In genomic region chr17:17362531-17362930, GRCh38 we compare ENCODE assay signal across 19 cellular contexts. TPM values are rescaled to one million over a fixed set of nuclear protein-coding genes. Genes with fewer than 3 reads are reported as not detected.
DNase-seq lines count a peak whose midpoint lies in the region; ATAC-seq and TF ChIP-seq lines count a peak whose summit lies in the region.
"Had no signal": no experiment of that assay in that cellular context is flagged by ENCODE, and none has a peak within 500 bp of the region (broad histone marks: within the 10 kb centered on the region; RNA-seq: fewer than 3 reads in every experiment).

No MANE protein-coding gene starts in this region.

- no peak overlapping the region for H3K27ac ChIP-seq in upper lobe of right lung
- H3K27ac ChIP-seq: A549; BLaER1 treated with 17β-estradiol and CSF1 and Interleukin-3, amounts not matched to agents 10 nM and 100 nM; HL-60 had no signal

- no peak for TF ChIP-seq CTCF in upper lobe of right lung (IDR thresholded peaks at IDR 0.05)

- DNase-seq in Right ventricle myocardium superior, result peak; percentile 38
- DNase-seq in Right ventricle myocardium inferior (ENCODE audit: missing footprints), result no peak
- peak; percentile 30 for DNase-seq in left ventricle myocardium superior
- no peak for DNase-seq in sciatic nerve (ENCODE audit: low spot score)
- peak; percentile 38 for DNase-seq in upper lobe of right lung
- no peak for DNase-seq in KBM-7
- DNase-seq: CD8-positive, alpha-beta memory T cell; GF-D8; HCEC 1CT; NCI-H1417 treated with DMSO at 0.1 percent for 48 hours; NCI-H1930; NCI-H2171; NCI-H446; NK-92 treated with Interleukin-12 subunit alpha and Interleukin-12 subunit beta, amount 100 ng/mL, for 24 hours had no signal

- in situ Hi-C loops in KBM-7 (cut with MboI; ENCODE audit: low pct_unique_long_range_greater_than_20kb, low sequenced_read_pairs), result loop anchor here (25.0 kb wide), 2 partner anchors 200 to 275 kb away; no protein-coding TSS in a partner anchor

- peaks cover 11% of the 10 kb centered on the region for H3K4me1 ChIP-seq in upper lobe of right lung
- H3K4me1 ChIP-seq: A549 had no signal

- no peak for ATAC-seq in Right ventricle myocardium superior (ENCODE audit: poor library complexity)
- ATAC-seq in Right ventricle myocardium inferior, result no peak
- ATAC-seq in left ventricle myocardium superior, result no peak
- peak; percentile 3 for ATAC-seq in sciatic nerve
- no peak for ATAC-seq in upper lobe of right lung
- no peak for ATAC-seq in HG02763 (IDR thresholded peaks at IDR 0.05; ENCODE audit: unreplicated experiment)
- ATAC-seq in HG03175 (IDR thresholded peaks at IDR 0.05; ENCODE audit: unreplicated experiment), result no peak

- H3K36me3 ChIP-seq in upper lobe of right lung, result no peaks in the 10 kb centered on the region
- H3K36me3 ChIP-seq: BLaER1 treated with 17β-estradiol and CSF1 and Interleukin-3, amounts not matched to agents 10 nM and 100 nM had no signal

- peaks cover 4% of the 10 kb centered on the region for H3K9me3 ChIP-seq in upper lobe of right lung

- no peaks in the 10 kb centered on the region for H3K27me3 ChIP-seq in upper lobe of right lung
- H3K27me3 ChIP-seq: BLaER1 treated with 17β-estradiol and CSF1 and Interleukin-3, amounts not matched to agents 10 nM and 100 nM had no signal

- intact Hi-C loops in Right ventricle myocardium superior (cut with DNase I) (loop anchor here (5.0 kb wide), 2 partner anchors 130 to 225 kb away; no protein-coding TSS in a partner anchor), Right ventricle myocardium inferior (cut with DNase I) (no loop called here), left ventricle myocardium superior (cut with micrococcal nuclease) (no loop called here), sciatic nerve (cut with DNase I) (no loop called here), upper lobe of right lung (cut with DNase I) (no loop called here)

- H3K4me3 ChIP-seq in upper lobe of right lung, result no peak overlapping the region
- H3K4me3 ChIP-seq: A549; BLaER1 treated with 17β-estradiol and CSF1 and Interleukin-3, amounts not matched to agents 10 nM and 100 nM had no signal

RNA-seq across cellular contexts. Expression of gene NT5M, which starts 59.4 kb away (rescaled TPM):
- total RNA-seq in Right ventricle myocardium superior (8.5 TPM), Right ventricle myocardium inferior (8.3 TPM), left ventricle myocardium superior (8.6 TPM), sciatic nerve (3.9 TPM), upper lobe of right lung (1.9 TPM)

Comparison
In these comparisons a context has a peak if more than half of its experiments do, and no peak if none do; other contexts are left out.
1. DNase-seq: peak in Right ventricle myocardium superior (single experiment), left ventricle myocardium superior (single experiment) and upper lobe of right lung (single experiment); none in Right ventricle myocardium inferior (single experiment), sciatic nerve (single experiment) and KBM-7 (single experiment).